In genomic region chr12:65275627-65276026, GRCh38 we compare ENCODE assay signal across 24 cellular contexts. TPM values are rescaled to one million over a fixed set of nuclear protein-coding genes. Genes with fewer than 3 reads are reported as not detected.
"Had no signal": no experiment of that assay in that cellular context is flagged by ENCODE, and none has a peak within 500 bp of the region (broad histone marks: within the 10 kb centered on the region; RNA-seq: fewer than 3 reads in every experiment).

No MANE protein-coding gene starts in this region.

- H3K27ac Mint-ChIP-seq: activated naive CD4-positive, alpha-beta T cell treated with anti-CD3 and anti-CD28 coated beads for 36 hours; T-helper 17 cell; WTC11 had no signal

- H3K36me3 Mint-ChIP-seq: WTC11 had no signal

- ATAC-seq: activated T-cell treated with anti-CD3 and anti-CD28 coated beads, Interleukin-2, amount 50 U/mL, for 4 hours; body of pancreas; PC-3; T-helper 17 cell; WTC11 had no signal

- H3K27me3 ChIP-seq: ascending aorta, body of pancreas had no signal

- DNase-seq: activated CD4-positive, alpha-beta T cell treated with anti-CD3 and anti-CD28 coated beads for 48 hours; activated CD4-positive, alpha-beta T cell treated with anti-CD3 and anti-CD28 coated beads, Interleukin-2, amount 50 U/mL, for 4 hours; activated CD4-positive, CD25-positive, alpha-beta regulatory T cell treated with anti-CD3 and anti-CD28 coated beads, Interleukin-2, amount 50 U/mL, for 72 hours; activated CD8-positive, alpha-beta memory T cell treated with anti-CD3 and anti-CD28 coated beads for 24 hours; activated effector memory CD4-positive, alpha-beta T cell treated with anti-CD3 and anti-CD28 coated beads, Interleukin-2, amount 50 U/mL, for 16 hours; activated naive CD4-positive, alpha-beta T cell treated with anti-CD3 and anti-CD28 coated beads for 36 hours; activated T-cell treated with anti-CD3 and anti-CD28 coated beads, Interleukin-2, amount 50 U/mL, for 4 hours; amniotic stem cell; body of pancreas; KG1; NCI-H1092 treated with DMSO at 0.1 percent for 48 hours; NCI-H1417 treated with DMSO at 0.1 percent for 48 hours; NCI-H1694; NCI-H2029 treated with DMSO at 0.1 percent for 48 hours; NCI-H345; NCI-H510A treated with DMSO at 0.1 percent for 48 hours; NCI-H69; PC-3; SHP77 treated with DMSO at 0.1 percent for 48 hours; T-helper 17 cell; T-helper 9 cell had no signal

- H3K27ac ChIP-seq: ascending aorta, body of pancreas had no signal

- H3K9me3 ChIP-seq: ascending aorta, body of pancreas had no signal

- H3K4me3 ChIP-seq: ascending aorta, body of pancreas had no signal

- H3K9me3 Mint-ChIP-seq: activated naive CD4-positive, alpha-beta T cell treated with anti-CD3 and anti-CD28 coated beads for 36 hours; activated T-cell treated with anti-CD3 and anti-CD28 coated beads, Interleukin-2, amount 50 U/mL, for 4 hours; central memory CD8-positive, alpha-beta T cell; WTC11 had no signal

- H3K36me3 ChIP-seq: ascending aorta had no signal

RNA-seq across cellular contexts. Expression of gene MSRB3, which starts 2.9 kb away (rescaled TPM):
- total RNA-seq: activated naive CD4-positive, alpha-beta T cell treated with anti-CD3 and anti-CD28 coated beads for 36 hours had no signal
